In genomic region chr4:153206534-153206933, GRCh38 we compare ENCODE assay signal across 15 cellular contexts. TPM values are rescaled to one million over a fixed set of nuclear protein-coding genes. Genes with fewer than 3 reads are reported as not detected.
DNase-seq lines count a peak whose midpoint lies in the region; ATAC-seq and TF ChIP-seq lines count a peak whose summit lies in the region.
"Had no signal": no experiment of that assay in that cellular context is flagged by ENCODE, and none has a peak within 500 bp of the region (broad histone marks: within the 10 kb centered on the region; RNA-seq: fewer than 3 reads in every experiment).

No MANE protein-coding gene starts in this region.

- no peaks in the 10 kb centered on the region for H3K27me3 ChIP-seq in uterus
- H3K27me3 ChIP-seq: ovary, upper lobe of left lung had no signal

- H3K4me3 Mint-ChIP-seq in Calu3 (ENCODE audit: low read depth, unreplicated experiment) (peak overlapping the region; percentile 86), T-cell (no peak overlapping the region), nephron progenitor cell (peak overlapping the region; percentile 90)
- no peak overlapping the region for H3K4me3 Mint-ChIP-seq in natural killer cell treated with Interleukin-12 subunit alpha and Interleukin-12 subunit beta and Interleukin-15 and Interleukin-18, amount 100 ng/mL, for 72 hours
- H3K4me3 Mint-ChIP-seq: CD4-positive, alpha-beta T cell had no signal

- H3K4me3 ChIP-seq in uterus: no peak overlapping the region
- H3K4me3 ChIP-seq: ovary had no signal

- H3K27me3 Mint-ChIP-seq in Calu3 (ENCODE audit: unreplicated experiment) (no peaks in the 10 kb centered on the region), T-cell (no peaks in the 10 kb centered on the region), nephron progenitor cell (ENCODE audit: low read depth, poor library complexity) (peaks cover 9% of the 10 kb centered on the region)
- H3K27me3 Mint-ChIP-seq in natural killer cell treated with Interleukin-12 subunit alpha and Interleukin-12 subunit beta and Interleukin-15 and Interleukin-18, amount 100 ng/mL, for 72 hours: peaks cover 16 to 17% of the 10 kb centered on the region in 2 donors
- H3K27me3 Mint-ChIP-seq: CD4-positive, alpha-beta T cell had no signal

- H3K27ac Mint-ChIP-seq in Calu3 (ENCODE audit: unreplicated experiment): peak overlapping the region; percentile 92
- peak overlapping the region; percentile 44 to 46 for H3K27ac Mint-ChIP-seq in T-cell
- no peak overlapping the region for H3K27ac Mint-ChIP-seq in nephron progenitor cell
- H3K27ac Mint-ChIP-seq in natural killer cell treated with Interleukin-12 subunit alpha and Interleukin-12 subunit beta and Interleukin-15 and Interleukin-18, amount 100 ng/mL, for 72 hours: no peak overlapping the region
- H3K27ac Mint-ChIP-seq: CD4-positive, alpha-beta T cell; IgD-negative memory B cell; stimulated activated effector memory CD8-positive, alpha-beta T cell treated with anti-CD3 and anti-CD28 coated beads, Interleukin-12 subunit alpha, Interleukin-12 subunit beta, amount 100 ng/mL, for 72 hours had no signal

- POLR2A ChIA-PET in T-cell (lab: Charles Lee): no interaction called here

- no peaks in the 10 kb centered on the region for H3K9me3 Mint-ChIP-seq in Calu3 (ENCODE audit: low read depth, unreplicated experiment)
- H3K9me3 Mint-ChIP-seq in T-cell: no peaks in the 10 kb centered on the region
- peaks cover 4% of the 10 kb centered on the region for H3K9me3 Mint-ChIP-seq in nephron progenitor cell
- H3K9me3 Mint-ChIP-seq in natural killer cell treated with Interleukin-12 subunit alpha and Interleukin-12 subunit beta and Interleukin-15 and Interleukin-18, amount 100 ng/mL, for 72 hours: no peaks in the 10 kb centered on the region
- H3K9me3 Mint-ChIP-seq: CD4-positive, alpha-beta T cell; IgD-negative memory B cell; stimulated activated effector memory CD8-positive, alpha-beta T cell treated with anti-CD3 and anti-CD28 coated beads, Interleukin-12 subunit alpha, Interleukin-12 subunit beta, amount 100 ng/mL, for 72 hours had no signal

- CTCF ChIA-PET in Calu3 (lab: Charles Lee) (interaction anchor here (0.6 kb wide), 1 partner anchor 110 kb away, joined by 3 read pairs; no protein-coding TSS in a partner anchor), T-cell (lab: Charles Lee) (no interaction called here)

- ATAC-seq in T-cell (replicated peaks in 1 of 4) (no peak), HG02852 (IDR thresholded peaks at IDR 0.05; ENCODE audit: unreplicated experiment) (no peak)
- no peak for ATAC-seq in natural killer cell treated with Interleukin-12 subunit alpha and Interleukin-12 subunit beta and Interleukin-15 and Interleukin-18, amount 100 ng/mL, for 72 hours

- no peak for TF ChIP-seq POLR2A in uterus (IDR thresholded peaks at IDR 0.05)

- H3K36me3 Mint-ChIP-seq in Calu3 (ENCODE audit: insufficient read depth, unreplicated experiment) (peaks cover 30% of the 10 kb centered on the region), T-cell (no peaks in the 10 kb centered on the region), nephron progenitor cell (ENCODE audit: low read depth) (peaks cover 20% of the 10 kb centered on the region)
- no peaks in the 10 kb centered on the region for H3K36me3 Mint-ChIP-seq in natural killer cell treated with Interleukin-12 subunit alpha and Interleukin-12 subunit beta and Interleukin-15 and Interleukin-18, amount 100 ng/mL, for 72 hours
- H3K36me3 Mint-ChIP-seq: IgD-negative memory B cell; stimulated activated effector memory CD8-positive, alpha-beta T cell treated with anti-CD3 and anti-CD28 coated beads, Interleukin-12 subunit alpha, Interleukin-12 subunit beta, amount 100 ng/mL, for 72 hours had no signal

- H3K4me1 ChIP-seq in uterus: no peaks in the 10 kb centered on the region

- DNase-seq in Calu3 (no peak), T-cell (no peak), iPS DF 19.7 (ENCODE audit: low read depth, low spot score) (peak; percentile 79), nephron progenitor cell (no peak), NCI-H146 (lab: John Stamatoyannopoulos, UW) (no peak), uterus (no peak)
- DNase-seq in natural killer cell treated with Interleukin-12 subunit alpha and Interleukin-12 subunit beta and Interleukin-15 and Interleukin-18, amount 100 ng/mL, for 72 hours (ENCODE audit: low spot score): no peak
- DNase-seq: ACHN; CD4-positive, alpha-beta T cell; foreskin fibroblast; ovary had no signal

- intact Hi-C loops in Calu3 (cut with micrococcal nuclease; ENCODE audit: unreplicated experiment) (loop anchor here (2.0 kb wide), 2 partner anchors 54 to 112 kb away; no protein-coding TSS in a partner anchor), uterus (cut with DNase I; ENCODE audit: low total_unique reads) (no loop called here)

- no peaks in the 10 kb centered on the region for H3K36me3 ChIP-seq in uterus
- H3K36me3 ChIP-seq: ovary, upper lobe of left lung had no signal

- BruUV-seq in Calu3 (replicated peaks; lab: Mats Ljungman, UMichigan): no TSS peak

- H3K27ac ChIP-seq in uterus: no peak overlapping the region
- H3K27ac ChIP-seq: ovary, upper lobe of left lung had no signal

- no peaks in the 10 kb centered on the region for H3K9me3 ChIP-seq in uterus
- H3K9me3 ChIP-seq: ovary, upper lobe of left lung had no signal

- peaks cover 23% of the 10 kb centered on the region for H3K4me1 Mint-ChIP-seq in Calu3 (ENCODE audit: low read depth, unreplicated experiment)
- peaks cover 17 to 33% (median 28%) of the 10 kb centered on the region in 3 donors for H3K4me1 Mint-ChIP-seq in T-cell
- H3K4me1 Mint-ChIP-seq in nephron progenitor cell: peaks cover 68% of the 10 kb centered on the region
- H3K4me1 Mint-ChIP-seq in natural killer cell treated with Interleukin-12 subunit alpha and Interleukin-12 subunit beta and Interleukin-15 and Interleukin-18, amount 100 ng/mL, for 72 hours (ENCODE audit: low read depth in 2 of 2): peaks cover 4 to 10% of the 10 kb centered on the region in 2 donors

- TF ChIP-seq CTCF in Calu3 (IDR thresholded peaks at IDR 0.05; ENCODE audit: unreplicated experiment) (no peak), nephron progenitor cell (IDR thresholded peaks at IDR 0.05) (no peak), uterus (IDR thresholded peaks at IDR 0.05) (no peak)

RNA-seq across cellular contexts. Expression of gene TRIM2, which starts 2.3 kb away (rescaled TPM):
- total RNA-seq in Calu3 (2022) (35.5 and 49.6 TPM in 2 replicates), T-cell (1 to 10 TPM; 3.5 to 8.4 (median 4.4) TPM), uterus (100 to 1,000 TPM in 1 of 4 donors, 10 to 100 TPM in 3; 25.9 to 121 (median 45.6) TPM)
- total RNA-seq in natural killer cell treated with Interleukin-12 subunit alpha and Interleukin-12 subunit beta and Interleukin-15 and Interleukin-18, amount 100 ng/mL, for 72 hours: not detected

Comparison
In these comparisons a context has a peak if more than half of its experiments do, and no peak if none do; other contexts are left out.
1. H3K27ac Mint-ChIP-seq: peak in Calu3 (single experiment) and T-cell (2 of 2); none in nephron progenitor cell (single experiment) and natural killer cell treated with Interleukin-12 subunit alpha and Interleukin-12 subunit beta and Interleukin-15 and Interleukin-18, amount 100 ng/mL, for 72 hours (0 of 2).
2. H3K4me3 Mint-ChIP-seq: peak in Calu3 (single experiment) and nephron progenitor cell (single experiment); none in T-cell (0 of 3) and natural killer cell treated with Interleukin-12 subunit alpha and Interleukin-12 subunit beta and Interleukin-15 and Interleukin-18, amount 100 ng/mL, for 72 hours (single experiment).
3. RNA of gene TRIM2, which starts 2.3 kb away (total RNA-seq): 25.9 to 121 TPM in uterus, 35.5 to 49.6 TPM in Calu3 and 3.5 to 8.4 TPM in T-cell; not detected in natural killer cell treated with Interleukin-12 subunit alpha and Interleukin-12 subunit beta and Interleukin-15 and Interleukin-18, amount 100 ng/mL, for 72 hours; every median in the first group is over 4 times any median in the second.